ENCODE assay signal across 17 cellular contexts in genomic region chr12:117124421-117125274, GRCh38. TPM values are rescaled to one million over a fixed set of nuclear protein-coding genes. Genes with fewer than 3 reads are reported as not detected.
DNase-seq lines count a peak whose midpoint lies in the region; ATAC-seq and TF ChIP-seq lines count a peak whose summit lies in the region.
"Had no signal": no experiment of that assay in that cellular context is flagged by ENCODE, and none has a peak within 500 bp of the region (broad histone marks: within the 10 kb centered on the region; RNA-seq: fewer than 3 reads in every experiment).

No MANE protein-coding gene starts in this region.

- ATAC-seq in left cardiac atrium (no peak), HG03095 (IDR thresholded peaks at IDR 0.05; ENCODE audit: unreplicated experiment) (no peak)
- ATAC-seq: lower lobe of right lung had no signal

- H2BK5ac ChIP-seq in mesenchymal stem cell (ENCODE audit: low read depth, low read length, poor library complexity, severe bottlenecking), result no peak overlapping the region

- peaks cover 0 to 28% (median 9%) of the 10 kb centered on the region in 11 experiments; a peak in 15 of 22 replicates for H3K9me3 ChIP-seq in BLaER1 treated with 17β-estradiol and CSF1 and Interleukin-3, amounts not matched to agents 10 nM and 100 nM (replicated peaks in 1 of 11)
- H3K9me3 ChIP-seq in adipocyte (ENCODE audit: control insufficient read depth, low read length) (no peaks in the 10 kb centered on the region), mesenchymal stem cell (ENCODE audit: control insufficient read depth, low read length) (no peaks in the 10 kb centered on the region)
- H3K9me3 ChIP-seq: lower lobe of right lung, pancreas had no signal

- H3K9ac ChIP-seq in BLaER1 treated with 17β-estradiol and CSF1 and Interleukin-3, amounts not matched to agents 10 nM and 100 nM, result peak overlapping the region in 3 of 11 experiments; percentile 7 to 11 (median 10); a peak in 2 of 22 replicates
- H3K9ac ChIP-seq in adipocyte (ENCODE audit: low read length), result no peak overlapping the region
- H3K9ac ChIP-seq in mesenchymal stem cell (ENCODE audit: low read length), result no peak overlapping the region

- CTCF ChIA-PET in GM10248 (lab: Yijun Ruan, JAX), result interaction anchor here (2.8 kb wide), 1 partner anchor 100 kb away, joined by 13 read pairs; no protein-coding TSS in a partner anchor

- intact Hi-C loops in left cardiac atrium (cut with DNase I), result loop anchor here in 1 of 2 donors (10.0 kb wide), 1 partner anchor 420 kb away; no protein-coding TSS in a partner anchor

- 78% methylated on average over 8 of the region's 8 CpGs for WGBS in mesenchymal stem cell

- H2BK12ac ChIP-seq in mesenchymal stem cell (ENCODE audit: low read length in 2 of 2), result no peak overlapping the region

- H3K27me3 ChIP-seq in BLaER1 treated with 17β-estradiol and CSF1 and Interleukin-3, amounts not matched to agents 10 nM and 100 nM, result no peaks in the 10 kb centered on the region
- H3K27me3 ChIP-seq in adipocyte (replicated peaks; ENCODE audit: control insufficient read depth, insufficient read depth, low read length) (no peaks in the 10 kb centered on the region), mesenchymal stem cell (ENCODE audit: control insufficient read depth in 1 of 2, insufficient read depth in 1 of 2, low read length in 2 of 2) (no peaks in the 10 kb centered on the region)
- H3K27me3 ChIP-seq: brain microvascular endothelial cell, pancreas had no signal

- H2BK120ac ChIP-seq in mesenchymal stem cell (ENCODE audit: low read depth, low read length), result no peak overlapping the region

- H2AFZ ChIP-seq in mesenchymal stem cell (ENCODE audit: low read depth, low read length), result no peak overlapping the region

- H3K4ac ChIP-seq in mesenchymal stem cell (ENCODE audit: low read depth in 1 of 2, low read length in 2 of 2), result no peak overlapping the region

- no peak overlapping the region for H3K14ac ChIP-seq in mesenchymal stem cell (ENCODE audit: low read length in 2 of 2)

- H3K36me3 ChIP-seq in BLaER1 treated with 17β-estradiol and CSF1 and Interleukin-3, amounts not matched to agents 10 nM and 100 nM, result no peaks in the 10 kb centered on the region
- H3K36me3 ChIP-seq in adipocyte (ENCODE audit: control insufficient read depth, insufficient read depth, low read length, severe bottlenecking) (no peaks in the 10 kb centered on the region), mesenchymal stem cell (ENCODE audit: control insufficient read depth in 1 of 2, insufficient read depth in 2 of 2, low read depth in 1 of 2, low read length in 2 of 2) (no peaks in the 10 kb centered on the region)
- H3K36me3 ChIP-seq: brain microvascular endothelial cell, lower lobe of right lung, pancreas had no signal

- no peak overlapping the region for H3K4me3 ChIP-seq in BLaER1 treated with 17β-estradiol and CSF1 and Interleukin-3, amounts not matched to agents 10 nM and 100 nM
- H3K4me3 ChIP-seq in adipocyte (ENCODE audit: low read length) (no peak overlapping the region), mesenchymal stem cell (ENCODE audit: insufficient read depth in 1 of 2, low read depth in 1 of 2, low read length in 2 of 2) (no peak overlapping the region)
- H3K4me3 ChIP-seq: lower lobe of right lung, pancreas had no signal

- DNase-seq in EH (ENCODE audit: low read depth) (peak; percentile 5), adipocyte (ENCODE audit: low read depth) (peak; percentile 13), mesenchymal stem cell (peak; percentile 39), GM10248 (ENCODE audit: extremely low spot score) (no peak), left cardiac atrium (no peak)
- DNase-seq: activated gamma-delta T cell treated with Interleukin-2 at 50 U/mL for 16 hours; H9; Karpas-422; lower lobe of right lung; NCI-H1105 treated with DMSO at 0.1 percent for 48 hours; pancreas; stimulated activated CD4-positive, alpha-beta T cell treated with anti-CD3 and anti-CD28 coated beads, Interleukin-4, amount 100 ng/mL, for 24 hours; T-helper 1 cell had no signal

- no peaks in the 10 kb centered on the region for H4K20me1 ChIP-seq in BLaER1 treated with 17β-estradiol and CSF1 and Interleukin-3, amounts not matched to agents 10 nM and 100 nM

- H3K4me1 ChIP-seq in BLaER1 treated with 17β-estradiol and CSF1 and Interleukin-3, amounts not matched to agents 10 nM and 100 nM, result peaks cover 27 to 48% (median 44%) of the 10 kb centered on the region in 10 experiments
- H3K4me1 ChIP-seq in adipocyte (ENCODE audit: control insufficient read depth, insufficient read depth, low read length) (peaks cover under 1% of the 10 kb centered on the region), mesenchymal stem cell (ENCODE audit: control insufficient read depth, insufficient read depth, low read depth, low read length) (peaks cover 11% of the 10 kb centered on the region)
- H3K4me1 ChIP-seq: pancreas had no signal

- no peak overlapping the region for H4K91ac ChIP-seq in mesenchymal stem cell (ENCODE audit: low read length)

- no peak for TF ChIP-seq CTCF in GM10248 (IDR thresholded peaks at IDR 0.05; ENCODE audit: control extremely low read depth, extremely low read depth, low read depth, missing control alignments)

- no peaks in the 10 kb centered on the region for H3K79me1 ChIP-seq in mesenchymal stem cell (replicated peaks; ENCODE audit: low read length, poor library complexity, severe bottlenecking)

- H3K4me2 ChIP-seq in BLaER1 treated with 17β-estradiol and CSF1 and Interleukin-3, amounts not matched to agents 10 nM and 100 nM, result peak overlapping the region; percentile 34 to 87 (median 75)
- H3K4me2 ChIP-seq in mesenchymal stem cell (ENCODE audit: low read length, poor library complexity, severe bottlenecking), result peak overlapping the region; percentile 32

- H3K27ac ChIP-seq in BLaER1 treated with 17β-estradiol and CSF1 and Interleukin-3, amounts not matched to agents 10 nM and 100 nM, result peak overlapping the region in 6 of 11 experiments; percentile 7 to 47 (median 22); a peak in 7 of 22 replicates
- H3K27ac ChIP-seq in mesenchymal stem cell (ENCODE audit: low read length, poor library complexity, severe bottlenecking), result no peak overlapping the region
- H3K27ac ChIP-seq: brain microvascular endothelial cell, lower lobe of right lung, pancreas had no signal

- H2AK5ac ChIP-seq in mesenchymal stem cell (ENCODE audit: low read length, severe bottlenecking), result no peak overlapping the region

- no peak overlapping the region for H2BK15ac ChIP-seq in mesenchymal stem cell (ENCODE audit: low read depth, poor library complexity, severe bottlenecking)

- H4K8ac ChIP-seq in mesenchymal stem cell (ENCODE audit: low read length), result no peak overlapping the region

- H3K23ac ChIP-seq in mesenchymal stem cell (ENCODE audit: low read length in 2 of 2), result peak overlapping the region in 1 of 2 experiments; percentile 23

- H3K18ac ChIP-seq in mesenchymal stem cell (ENCODE audit: low read depth in 1 of 2, low read length in 2 of 2), result no peak overlapping the region

- POLR2A ChIA-PET in GM10248 (lab: Yijun Ruan, JAX), result no interaction called here

RNA-seq across cellular contexts. Expression of gene TESC, which starts 25.4 kb away (rescaled TPM):
- 0.19 TPM for polyA plus RNA-seq in mesenchymal stem cell (2013, experiment 1 of 2)
- polyA plus RNA-seq in mesenchymal stem cell (2013, experiment 2 of 2), result 0.26 TPM
- total RNA-seq in left cardiac atrium, result 10 to 100 TPM; 35.1 to 41.2 TPM
- total RNA-seq: myocyte had no signal

Comparison
In these comparisons a context has a peak if more than half of its experiments do, and no peak if none do; other contexts are left out.
1. DNase-seq: peak in EH (single experiment), adipocyte (single experiment) and mesenchymal stem cell (single experiment); none in GM10248 (single experiment) and left cardiac atrium (single experiment).